In genomic region chr1:37147906-37148305, GRCh38 we compare ENCODE assay signal across 16 cellular contexts.
DNase-seq lines count a peak whose midpoint lies in the region; ATAC-seq and TF ChIP-seq lines count a peak whose summit lies in the region.
"Had no signal": no experiment of that assay in that cellular context is flagged by ENCODE, and none has a peak within 500 bp of the region (broad histone marks: within the 10 kb centered on the region; RNA-seq: fewer than 3 reads in every experiment).

No MANE protein-coding gene starts in this region.

- no peaks in the 10 kb centered on the region for H3K9me3 ChIP-seq in gastrocnemius medialis
- H3K9me3 ChIP-seq: BLaER1 treated with 17β-estradiol and CSF1 and Interleukin-3, amounts not matched to agents 10 nM and 100 nM had no signal

- peaks cover 0 to 57% of the 10 kb centered on the region in 2 donors for H3K4me1 ChIP-seq in gastrocnemius medialis
- H3K4me1 ChIP-seq: BLaER1 treated with 17β-estradiol and CSF1 and Interleukin-3, amounts not matched to agents 10 nM and 100 nM had no signal

- intact Hi-C loops in gastrocnemius medialis (cut with DNase I; ENCODE audit: low total_unique reads) (no loop called here), sciatic nerve (cut with DNase I) (no loop called here), lower leg skin (cut with DNase I; ENCODE audit: low total_unique reads) (no loop called here)

- no peak for ATAC-seq in gastrocnemius medialis
- no peak for ATAC-seq in sciatic nerve
- ATAC-seq: HCT116 had no signal

- peak overlapping the region; percentile 10 to 93 (median 64) for H3K27ac ChIP-seq in gastrocnemius medialis
- H3K27ac ChIP-seq: BLaER1 treated with 17β-estradiol and CSF1 and Interleukin-3, amounts not matched to agents 10 nM and 100 nM; GM23248; HL-60 had no signal

- TF ChIP-seq POLR2A in gastrocnemius medialis (IDR thresholded peaks at IDR 0.05) (no peak), lower leg skin (IDR thresholded peaks at IDR 0.05) (no peak)

- TF ChIP-seq CTCF in gastrocnemius medialis (IDR thresholded peaks at IDR 0.05 in 4 of 5, conservative IDR thresholded peaks at IDR 0.05 in 1 of 5) (no peak), lower leg skin (IDR thresholded peaks at IDR 0.05) (no peak)

- in situ Hi-C loops in gastrocnemius medialis (cut with MboI; ENCODE audit: low sequenced_read_pairs in 4 of 4): no loop called here

- H3K36me3 ChIP-seq in gastrocnemius medialis: no peaks in the 10 kb centered on the region
- H3K36me3 ChIP-seq: BLaER1 treated with 17β-estradiol and CSF1 and Interleukin-3, amounts not matched to agents 10 nM and 100 nM had no signal

- WGBS in lower leg skin, 2 donors: 32 to 40% methylated on average over 2 of the region's 2 CpGs

- DNase-seq in NCI-H2171 treated with DMSO at 0.1 percent for 48 hours (lab: John Stamatoyannopoulos, UW): peak; percentile 52
- no peak for DNase-seq in NCI-H2171 (lab: John Stamatoyannopoulos, UW)
- peak; percentile 57 for DNase-seq in NCI-H446 treated with DMSO at 0.1 percent for 48 hours (lab: John Stamatoyannopoulos, UW)
- DNase-seq in islet precursor cell: peak; percentile 27
- no peak for DNase-seq in gastrocnemius medialis
- DNase-seq in sciatic nerve (ENCODE audit: low spot score): no peak
- DNase-seq in lower leg skin (ENCODE audit: low spot score in 2 of 2): no peak
- DNase-seq: 8988T; AML-193; CD4-positive, CD25-positive, alpha-beta regulatory T cell; DMS153; EL; GM23248 had no signal

- no peaks in the 10 kb centered on the region for H3K27me3 ChIP-seq in gastrocnemius medialis
- H3K27me3 ChIP-seq: BLaER1 treated with 17β-estradiol and CSF1 and Interleukin-3, amounts not matched to agents 10 nM and 100 nM had no signal

- no peak overlapping the region for H3K4me3 ChIP-seq in gastrocnemius medialis
- no peak overlapping the region for H3K4me3 ChIP-seq in lower leg skin (ENCODE audit: low read depth, poor library complexity, severe bottlenecking)
- H3K4me3 ChIP-seq: BLaER1 treated with 17β-estradiol and CSF1 and Interleukin-3, amounts not matched to agents 10 nM and 100 nM; GM23248 had no signal

Comparison
In these comparisons a context has a peak if more than half of its experiments do, and no peak if none do; other contexts are left out.
1. DNase-seq: peak in NCI-H2171 treated with DMSO at 0.1 percent for 48 hours (single experiment), NCI-H446 treated with DMSO at 0.1 percent for 48 hours (single experiment) and islet precursor cell (single experiment); none in NCI-H2171 (single experiment), gastrocnemius medialis (0 of 2), sciatic nerve (single experiment) and lower leg skin (0 of 2).